In genomic region chr2:224650815-224651439, GRCh38 we compare ENCODE assay signal across 8 cellular contexts.
DNase-seq lines count a peak whose midpoint lies in the region; ATAC-seq and TF ChIP-seq lines count a peak whose summit lies in the region.

No MANE protein-coding gene starts in this region.

- H3K4me3 Mint-ChIP-seq in endothelial cell (ENCODE audit: unreplicated experiment): no peak overlapping the region

- TF ChIP-seq CTCF in KMS-11 (conservative IDR thresholded peaks at IDR 0.05; ENCODE audit: low read depth, low read length) (peak; percentile 85), RWPE2 (IDR thresholded peaks at IDR 0.05; ENCODE audit: poor library complexity, severe bottlenecking) (peak; percentile 90), endothelial cell (IDR thresholded peaks at IDR 0.05; ENCODE audit: unreplicated experiment) (peak; percentile 79)

- no peaks in the 10 kb centered on the region for H3K9me3 Mint-ChIP-seq in endothelial cell (ENCODE audit: unreplicated experiment)

- no peak overlapping the region for H3K4me2 ChIP-seq in KMS-11

- no peak overlapping the region for H3K27ac Mint-ChIP-seq in endothelial cell (ENCODE audit: unreplicated experiment)

- H3K27me3 Mint-ChIP-seq in endothelial cell (ENCODE audit: unreplicated experiment): no peaks in the 10 kb centered on the region

- DNase-seq in Caki2 (ENCODE audit: low read depth) (peak; percentile 33), RWPE2 (ENCODE audit: low spot score) (no peak), endothelial cell (ENCODE audit: low spot score) (peak; percentile 22), middle frontal gyrus (ENCODE audit: extremely low spot score, low spot score) (peak; percentile 58)

- in situ Hi-C loops in Caki2 (cut with HindIII; ENCODE audit: low pct_unique_long_range_greater_than_20kb, low sequenced_read_pairs): no loop called here

- H4K20me1 ChIP-seq in KMS-11 (ENCODE audit: insufficient read depth): no peaks in the 10 kb centered on the region

- peaks cover 8% of the 10 kb centered on the region for H3K4me1 Mint-ChIP-seq in endothelial cell (ENCODE audit: unreplicated experiment)

- no peaks in the 10 kb centered on the region for H3K36me3 Mint-ChIP-seq in endothelial cell (ENCODE audit: low read depth, unreplicated experiment)

- H3K9ac ChIP-seq in KMS-11: no peak overlapping the region

- H3K36me3 ChIP-seq in KMS-11 (ENCODE audit: insufficient read depth) (no peaks in the 10 kb centered on the region), RWPE2 (ENCODE audit: low read depth) (no peaks in the 10 kb centered on the region)

- peak; percentile 57 for ATAC-seq in GM19372 (IDR thresholded peaks at IDR 0.05; ENCODE audit: low read depth, unreplicated experiment)
- ATAC-seq in RWPE2 (ENCODE audit: low read depth): peak; percentile 75
- no peak for ATAC-seq in GM18861 (IDR thresholded peaks at IDR 0.05; ENCODE audit: unreplicated experiment)
- no peak for ATAC-seq in HG02763 (IDR thresholded peaks at IDR 0.05; ENCODE audit: unreplicated experiment)

- no peaks in the 10 kb centered on the region for H3K27me3 ChIP-seq in KMS-11 (ENCODE audit: insufficient read depth, low read depth)
- H3K27me3 ChIP-seq in RWPE2 (ENCODE audit: insufficient read depth, poor library complexity, severe bottlenecking): no peaks in the 10 kb centered on the region

- H3K79me2 ChIP-seq in KMS-11 (ENCODE audit: insufficient read depth, low read depth): no peaks in the 10 kb centered on the region

- H3K9me3 ChIP-seq in RWPE2 (ENCODE audit: severe bottlenecking): no peaks in the 10 kb centered on the region

- H2AFZ ChIP-seq in KMS-11 (ENCODE audit: low read depth): no peak overlapping the region

- H3K27ac ChIP-seq in KMS-11 (no peak overlapping the region), RWPE2 (ENCODE audit: poor library complexity, severe bottlenecking) (no peak overlapping the region)

- H3K4me1 ChIP-seq in KMS-11 (ENCODE audit: low read depth, poor library complexity, severe bottlenecking) (no peaks in the 10 kb centered on the region), RWPE2 (ENCODE audit: insufficient read depth, poor library complexity, severe bottlenecking) (no peaks in the 10 kb centered on the region)

- H3K4me3 ChIP-seq in KMS-11 (IDR thresholded peaks at IDR 0.05; ENCODE audit: insufficient read depth, low read depth, low read length) (no peak overlapping the region), RWPE2 (ENCODE audit: severe bottlenecking) (no peak overlapping the region)

Comparison
In these comparisons a context has a peak if more than half of its experiments do, and no peak if none do; other contexts are left out.
1. ATAC-seq: peak in GM19372 (single experiment) and RWPE2 (single experiment); none in GM18861 (single experiment) and HG02763 (single experiment).
2. Peak in every context shown above with its lines, with median percentiles within 50 percentile points of each other: CTCF ChIP-seq.